2 cellular contexts compared by ENCODE assay signal in genomic region chr11:108131993-108132392, GRCh38.
TF ChIP-seq lines count a peak whose summit lies in the region.

No MANE protein-coding gene starts in this region.

TF ChIP-seq in SK-N-SH treated with all-trans-retinoic acid at 6 μM for 48 hours, 23 proteins besides CTCF, POLR2A, EP300 and RAD21 (continued from another document):
- TF ChIP-seq POU6F1 (CRISPR knock-in tag; IDR thresholded peaks at IDR 0.05; ENCODE audit: borderline replicate concordance, low read depth): no peak
- TF ChIP-seq CSRNP3 (CRISPR knock-in tag; IDR thresholded peaks at IDR 0.05): no peak
- TF ChIP-seq TCF4 (CRISPR knock-in tag; IDR thresholded peaks at IDR 0.05; ENCODE audit: borderline replicate concordance): no peak
- TF ChIP-seq SNAI2 (CRISPR knock-in tag; IDR thresholded peaks at IDR 0.05): no peak
- TF ChIP-seq ZFP30 (CRISPR knock-in tag; IDR thresholded peaks at IDR 0.05): no peak
- no peak for TF ChIP-seq ZNF8 (CRISPR knock-in tag; IDR thresholded peaks at IDR 0.05)
- no peak for TF ChIP-seq CSDC2 (CRISPR knock-in tag; IDR thresholded peaks at IDR 0.05)
- no peak for TF ChIP-seq RARB (CRISPR knock-in tag; IDR thresholded peaks at IDR 0.05)
- TF ChIP-seq TSHZ2 (CRISPR knock-in tag; IDR thresholded peaks at IDR 0.05): no peak
- no peak for TF ChIP-seq BACH2 (CRISPR knock-in tag; IDR thresholded peaks at IDR 0.05; ENCODE audit: borderline replicate concordance)
- no peak for TF ChIP-seq ISL1 (CRISPR knock-in tag; IDR thresholded peaks at IDR 0.05)
- no peak for TF ChIP-seq ZNF565 (CRISPR knock-in tag; conservative IDR thresholded peaks at IDR 0.05; ENCODE audit: low read depth)
- no peak for TF ChIP-seq CREB5 (CRISPR knock-in tag; IDR thresholded peaks at IDR 0.05; ENCODE audit: low read depth)
- no peak for TF ChIP-seq ZNF70 (CRISPR knock-in tag; IDR thresholded peaks at IDR 0.05)
- TF ChIP-seq ESRRG (CRISPR knock-in tag; IDR thresholded peaks at IDR 0.05): no peak
TF ChIP-seq in SK-N-SH treated with all-trans-retinoic acid at 6 μM for 48 hours: peak in this region for 0.

TF ChIP-seq in SK-N-SH, 30 proteins besides CTCF, POLR2A, EP300 and RAD21 (continued from another document):
- TF ChIP-seq PBX3 (IDR thresholded peaks at IDR 0.05): no peak
- TF ChIP-seq FOXJ3 (CRISPR knock-in tag; IDR thresholded peaks at IDR 0.05): no peak
- TF ChIP-seq FOSL2 (IDR thresholded peaks at IDR 0.05; ENCODE audit: borderline replicate concordance, low read depth): no peak
- TF ChIP-seq TEAD4 (IDR thresholded peaks at IDR 0.05; ENCODE audit: borderline replicate concordance, insufficient read depth): no peak
- TF ChIP-seq TCF12 (IDR thresholded peaks at IDR 0.05): no peak
- no peak for TF ChIP-seq MXI1 (IDR thresholded peaks at IDR 0.05; ENCODE audit: low read depth, low read length)
- no peak for TF ChIP-seq USF1 (IDR thresholded peaks at IDR 0.05; ENCODE audit: borderline replicate concordance, low read depth)
- no peak for TF ChIP-seq SMC3 (IDR thresholded peaks at IDR 0.05; ENCODE audit: low read depth, low read length)
- no peak for TF ChIP-seq CHD2 (IDR thresholded peaks at IDR 0.05; ENCODE audit: low read length, partially characterized antibody)
- TF ChIP-seq RXRA (IDR thresholded peaks at IDR 0.05; ENCODE audit: borderline replicate concordance, low read depth): no peak
- TF ChIP-seq FOXM1 (IDR thresholded peaks at IDR 0.05; ENCODE audit: low read depth): no peak
- no peak for TF ChIP-seq REST (IDR thresholded peaks at IDR 0.05; ENCODE audit: low read depth, low read length)
- no peak for TF ChIP-seq MEF2A (IDR thresholded peaks at IDR 0.05; ENCODE audit: borderline replicate concordance, low read depth)
- TF ChIP-seq GABPA (IDR thresholded peaks at IDR 0.05; ENCODE audit: low read depth): no peak
- TF ChIP-seq POLR2AphosphoS5 (IDR thresholded peaks at IDR 0.05; ENCODE audit: low read depth, low read length): no peak
TF ChIP-seq in SK-N-SH: peak in this region for 0.
